8 cellular contexts compared by ENCODE assay signal in the genomic region with DNA sequence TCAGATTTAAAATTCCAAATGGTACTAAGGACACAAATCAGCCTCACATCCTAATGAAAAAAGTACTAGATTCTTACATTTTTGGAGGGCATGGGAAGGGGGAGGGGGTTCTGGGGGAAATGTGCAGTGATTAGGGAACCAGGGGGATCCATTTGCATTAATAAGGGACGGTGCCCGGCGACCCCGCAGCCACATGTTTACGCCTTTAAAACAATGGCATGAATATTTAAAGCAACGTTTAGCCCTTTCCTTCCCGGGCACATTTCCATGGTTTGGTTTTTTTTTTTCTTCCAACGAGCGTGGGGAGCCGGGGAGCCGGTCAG.
A peak's percentile ranks its signal among the peaks of the same experiment; 100 is the strongest.
DNase-seq lines count a peak whose midpoint lies in the region; ATAC-seq and TF ChIP-seq lines count a peak whose summit lies in the region.

No MANE protein-coding gene starts in this region.

- peak overlapping the region; percentile 91 for H3K9ac ChIP-seq in mucosa of stomach (ENCODE audit: low read length)

- TF ChIP-seq CTCF in AG04449 (IDR thresholded peaks at IDR 0.05; ENCODE audit: insufficient read depth, low read length, missing control alignments) = no peak

- POLR2A ChIA-PET in AG04449 (lab: Yijun Ruan, JAX) = no interaction called here

- H3K36me3 ChIP-seq in mucosa of stomach (ENCODE audit: control insufficient read depth, insufficient read depth, low read length) = no peaks in the 10 kb centered on the region

- no peaks in the 10 kb centered on the region for H3K9me3 ChIP-seq in mucosa of stomach (ENCODE audit: control insufficient read depth, low read length)

- ATAC-seq in HG03097 (IDR thresholded peaks at IDR 0.05; ENCODE audit: low FRiP score, unreplicated experiment) (no peak), GM21367 (IDR thresholded peaks at IDR 0.05; ENCODE audit: unreplicated experiment) (no peak)

- CTCF ChIA-PET in AG04449 (lab: Yijun Ruan, JAX) = no interaction called here

- peaks cover 6% of the 10 kb centered on the region for H3K27me3 ChIP-seq in mucosa of stomach (ENCODE audit: control insufficient read depth, insufficient read depth, low read length)

- peak overlapping the region; percentile 60 for H3K27ac ChIP-seq in caudate nucleus (ENCODE audit: low read depth, low read length)

- DNase-seq in AG04449 (ENCODE audit: low read depth, low spot score) (no peak), HuH-7 (ENCODE audit: low spot score) (peak; percentile 33), caudate nucleus (lab: John Stamatoyannopoulos, UW) (peak in 1 of 61 donors; percentile 16), DMS79 (lab: John Stamatoyannopoulos, UW) (no peak), COLO668 (lab: John Stamatoyannopoulos, UW; ENCODE audit: unreplicated experiment) (no peak)

- peak overlapping the region; percentile 72 for H3K4me3 ChIP-seq in AG04449 (ENCODE audit: low read depth, low read length)
- peak overlapping the region; percentile 45 for H3K4me3 ChIP-seq in mucosa of stomach (ENCODE audit: low read length)

- peaks cover 13% of the 10 kb centered on the region for H3K4me1 ChIP-seq in mucosa of stomach (ENCODE audit: control insufficient read depth, insufficient read depth, low read length)
